9 cellular contexts compared by ENCODE assay signal in genomic region chr3:106824856-106825255, GRCh38.
DNase-seq lines count a peak whose midpoint lies in the region; ATAC-seq and TF ChIP-seq lines count a peak whose summit lies in the region.
"Had no signal": no experiment of that assay in that cellular context is flagged by ENCODE, and none has a peak within 500 bp of the region (broad histone marks: within the 10 kb centered on the region; RNA-seq: fewer than 3 reads in every experiment).

No MANE protein-coding gene starts in this region.

- no peak overlapping the region; the same call in 1 of the 2 replicates for H2AFZ ChIP-seq in OCI-LY7 (ENCODE audit: low read length)

- H4K20me1 ChIP-seq in OCI-LY7 (ENCODE audit: insufficient read depth, low read length), result no peaks in the 10 kb centered on the region
- H4K20me1 ChIP-seq: BLaER1 treated with 17β-estradiol and CSF1 and Interleukin-3, amounts not matched to agents 10 nM and 100 nM had no signal

- no peaks in the 10 kb centered on the region for H3K79me2 ChIP-seq in OCI-LY7 (ENCODE audit: insufficient read depth, low read depth, low read length)

- ATAC-seq in gastroesophageal sphincter (peak; percentile 39), thoracic aorta (ENCODE audit: insufficient number of reproducible peaks, low FRiP score, low read depth) (no peak), GM19467 (IDR thresholded peaks at IDR 0.05; ENCODE audit: unreplicated experiment) (no peak)

- POLR2A ChIA-PET in OCI-LY7 (lab: Charles Lee), result no interaction called here

- H3K4me1 ChIP-seq in OCI-LY7 (ENCODE audit: insufficient read depth, low read length, poor library complexity, severe bottlenecking) (no peaks in the 10 kb centered on the region), gastroesophageal sphincter (peaks cover 3 to 9% (median 4%) of the 10 kb centered on the region in 3 donors), thoracic aorta (ENCODE audit: control insufficient read depth in 1 of 2, low read depth in 2 of 2) (peaks cover 3 to 27% of the 10 kb centered on the region in 2 donors)

- no TSS peak for BruUV-seq in OCI-LY7 (replicated peaks; lab: Mats Ljungman, UMichigan)

- H3K27me3 ChIP-seq in gastroesophageal sphincter (no peaks in the 10 kb centered on the region), thoracic aorta (replicated peaks; ENCODE audit: insufficient read depth) (no peaks in the 10 kb centered on the region)
- H3K27me3 ChIP-seq: BLaER1 treated with 17β-estradiol and CSF1 and Interleukin-3, amounts not matched to agents 10 nM and 100 nM had no signal

- no peak for TF ChIP-seq EP300 in gastroesophageal sphincter (IDR thresholded peaks at IDR 0.05)

- H3K4me3 ChIP-seq in OCI-LY7 (ENCODE audit: low read depth, low read length, poor library complexity, severe bottlenecking) (no peak overlapping the region), gastroesophageal sphincter (no peak overlapping the region), thoracic aorta (no peak overlapping the region), lower leg skin (ENCODE audit: low read depth, poor library complexity, severe bottlenecking) (no peak overlapping the region)
- H3K4me3 ChIP-seq: BLaER1 treated with 17β-estradiol and CSF1 and Interleukin-3, amounts not matched to agents 10 nM and 100 nM had no signal

- CTCF ChIA-PET in OCI-LY7 (lab: Charles Lee; ENCODE audit: unreplicated experiment), result no interaction called here

- H3K27ac ChIP-seq in OCI-LY7 (ENCODE audit: low read depth, low read length, poor library complexity, severe bottlenecking) (no peak overlapping the region), gastroesophageal sphincter (no peak overlapping the region), thoracic aorta (no peak overlapping the region)
- H3K27ac ChIP-seq: BLaER1 treated with 17β-estradiol and CSF1 and Interleukin-3, amounts not matched to agents 10 nM and 100 nM had no signal

- DNase-seq in NCI-H82 (lab: John Stamatoyannopoulos, UW) (peak; percentile 20), NCI-H82 treated with DMSO at 0.1 percent for 48 hours (lab: John Stamatoyannopoulos, UW; ENCODE audit: unreplicated experiment) (no peak), OCI-LY7 (ENCODE audit: low spot score) (peak; percentile 18), thoracic aorta (ENCODE audit: low spot score) (no peak), lower leg skin (ENCODE audit: low spot score in 2 of 2) (no peak)
- no peak for DNase-seq in activated CD4-positive, alpha-beta T cell treated with anti-CD3 and anti-CD28 coated beads, Interleukin-2, amount 50 U/mL, for 4 hours

- TF ChIP-seq POLR2A in gastroesophageal sphincter (IDR thresholded peaks at IDR 0.05), result no peak
- no peak for TF ChIP-seq POLR2A in lower leg skin (IDR thresholded peaks at IDR 0.05)

- no peak overlapping the region for H3K4me2 ChIP-seq in OCI-LY7 (ENCODE audit: low read length)
- H3K4me2 ChIP-seq: BLaER1 treated with 17β-estradiol and CSF1 and Interleukin-3, amounts not matched to agents 10 nM and 100 nM had no signal

- TF ChIP-seq CTCF in OCI-LY7 (conservative IDR thresholded peaks at IDR 0.05; ENCODE audit: low read length) (peak; percentile 58), gastroesophageal sphincter (IDR thresholded peaks at IDR 0.05) (peak in 2 of 4 experiments; percentile 23 to 35), thoracic aorta (IDR thresholded peaks at IDR 0.05) (peak; percentile 40), lower leg skin (IDR thresholded peaks at IDR 0.05) (no peak)

- intact Hi-C loops in OCI-LY7 (cut with micrococcal nuclease; ENCODE audit: unreplicated experiment) (loop anchor here (2.0 kb wide), 1 partner anchor 240 kb away; no protein-coding TSS in a partner anchor), lower leg skin (cut with DNase I; ENCODE audit: low total_unique reads) (no loop called here)

- WGBS in gastroesophageal sphincter (ENCODE audit: low coverage in 1 of 2), 2 donors, result 31 to 80% methylated on average over 1 of the region's 1 CpG
- WGBS in lower leg skin, 2 donors, result 83 to 92% methylated on average over 1 of the region's 1 CpG

- H3K36me3 ChIP-seq in OCI-LY7 (ENCODE audit: insufficient read depth, low read length) (no peaks in the 10 kb centered on the region), gastroesophageal sphincter (no peaks in the 10 kb centered on the region), thoracic aorta (no peaks in the 10 kb centered on the region)
- H3K36me3 ChIP-seq: BLaER1 treated with 17β-estradiol and CSF1 and Interleukin-3, amounts not matched to agents 10 nM and 100 nM had no signal

- H3K9me2 ChIP-seq in OCI-LY7 (ENCODE audit: insufficient read depth, low read length), result no peaks in the 10 kb centered on the region

- H3K9me3 ChIP-seq in OCI-LY7 (ENCODE audit: low read length), result no peaks in the 10 kb centered on the region
- no peaks in the 10 kb centered on the region for H3K9me3 ChIP-seq in gastroesophageal sphincter
- no peaks in the 10 kb centered on the region for H3K9me3 ChIP-seq in thoracic aorta

Comparison
In these comparisons a context has a peak if more than half of its experiments do, and no peak if none do; other contexts are left out.
1. DNase-seq: peak in NCI-H82 (single experiment) and OCI-LY7 (single experiment); none in NCI-H82 treated with DMSO at 0.1 percent for 48 hours (single experiment), thoracic aorta (single experiment), lower leg skin (0 of 2) and activated CD4-positive, alpha-beta T cell treated with anti-CD3 and anti-CD28 coated beads, Interleukin-2, amount 50 U/mL, for 4 hours (0 of 2).
2. CTCF ChIP-seq: peak in OCI-LY7 (single experiment) and thoracic aorta (single experiment); none in lower leg skin (0 of 3).